1 cellular context compared by ENCODE assay signal in genomic region chr11:91955206-91955605, GRCh38.
TF ChIP-seq lines count a peak whose summit lies in the region.

No MANE protein-coding gene starts in this region.

TF ChIP-seq in HepG2, 621 proteins besides CTCF, POLR2A, EP300 and RAD21 (continued from another document):
- TF ChIP-seq ZBTB39 (CRISPR knock-in tag; IDR thresholded peaks at IDR 0.05): no peak
